1 cellular context compared by ENCODE assay signal in genomic region chr2:168890006-168890782, GRCh38.
TF ChIP-seq lines count a peak whose summit lies in the region.

TSS of gene SPC25 (minus strand) at chr2:168890430. CDS start at chr2:168889519, 911 bp downstream.

TF ChIP-seq in GM12878, 131 proteins besides CTCF, POLR2A, EP300 and RAD21 (continued from another document):
- TF ChIP-seq IRF3 (IDR thresholded peaks at IDR 0.05) (peak; percentile 82), KLF5 (IDR thresholded peaks at IDR 0.05; ENCODE audit: partially characterized antibody) (no peak), ZBTB40 (IDR thresholded peaks at IDR 0.05; ENCODE audit: borderline replicate concordance) (peak; percentile 64; the same call in 1 of the 2 replicates), ZBTB33 (IDR thresholded peaks at IDR 0.05) (no peak), HSF1 (IDR thresholded peaks at IDR 0.05; ENCODE audit: low read depth, low read length) (no peak), HDAC2 (IDR thresholded peaks at IDR 0.05) (peak; percentile 85; the same call in 1 of the 2 replicates), SMAD5 (IDR thresholded peaks at IDR 0.05; ENCODE audit: low read depth) (no peak), NBN (IDR thresholded peaks at IDR 0.05) (no peak), PAX8 (IDR thresholded peaks at IDR 0.05) (no peak), JUND (IDR thresholded peaks at IDR 0.05; ENCODE audit: low read depth, low read length) (no peak), PKNOX1 (IDR thresholded peaks at IDR 0.05) (0 out of 2 replicates have a peak, but pooled peaks have one; percentile 43), CEBPZ (IDR thresholded peaks at IDR 0.05; ENCODE audit: low read depth, low read length) (peak; percentile 45; the same call in 1 of the 2 replicates), EGR1 (IDR thresholded peaks at IDR 0.05; ENCODE audit: borderline replicate concordance in 1 of 2, low read depth in 2 of 2, low read length in 2 of 2) (0 out of 3 replicates have a peak, but pooled peaks of 1 of the 2 experiments have one; percentile 45), GATAD2B (conservative IDR thresholded peaks at IDR 0.05; ENCODE audit: low read depth) (peak; percentile 52), RB1 (IDR thresholded peaks at IDR 0.05; ENCODE audit: borderline replicate concordance) (0 out of 2 replicates have a peak, but pooled peaks have one; percentile 41), MEF2A (IDR thresholded peaks at IDR 0.05; ENCODE audit: insufficient read depth, low read depth, low read length) (0 out of 2 replicates have a peak, but pooled peaks have one; percentile 3), NFIC (IDR thresholded peaks at IDR 0.05; ENCODE audit: low read depth, low read length) (peak; percentile 13; the same call in 1 of the 2 replicates)
